Comparison of ENCODE assay signal across 1 cellular context in the genomic region with DNA sequence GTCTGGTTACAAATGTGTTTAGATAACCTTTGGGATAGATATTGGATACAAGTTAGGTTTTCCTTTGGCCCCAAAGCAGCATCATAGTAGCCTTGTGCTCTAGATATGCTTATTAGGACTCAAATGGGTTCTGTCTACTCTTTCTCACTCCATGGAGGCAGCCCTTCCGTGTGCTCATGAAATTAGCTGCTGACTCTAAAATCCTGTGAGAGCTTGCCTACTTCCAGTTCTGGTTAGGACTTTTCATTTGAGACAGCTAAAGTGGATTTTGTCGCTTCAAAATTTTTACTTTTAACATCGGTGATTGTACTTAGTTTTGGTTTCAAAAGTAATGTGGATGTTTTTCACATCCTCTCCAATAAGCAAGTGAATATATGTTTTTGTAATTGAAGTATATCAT.
TF ChIP-seq lines count a peak whose summit lies in the region.

No MANE protein-coding gene starts in this region.

TF ChIP-seq in HCT116, 20 proteins besides CTCF, POLR2A, EP300 and RAD21 (continued from another document):
- TF ChIP-seq, protein P1, sequence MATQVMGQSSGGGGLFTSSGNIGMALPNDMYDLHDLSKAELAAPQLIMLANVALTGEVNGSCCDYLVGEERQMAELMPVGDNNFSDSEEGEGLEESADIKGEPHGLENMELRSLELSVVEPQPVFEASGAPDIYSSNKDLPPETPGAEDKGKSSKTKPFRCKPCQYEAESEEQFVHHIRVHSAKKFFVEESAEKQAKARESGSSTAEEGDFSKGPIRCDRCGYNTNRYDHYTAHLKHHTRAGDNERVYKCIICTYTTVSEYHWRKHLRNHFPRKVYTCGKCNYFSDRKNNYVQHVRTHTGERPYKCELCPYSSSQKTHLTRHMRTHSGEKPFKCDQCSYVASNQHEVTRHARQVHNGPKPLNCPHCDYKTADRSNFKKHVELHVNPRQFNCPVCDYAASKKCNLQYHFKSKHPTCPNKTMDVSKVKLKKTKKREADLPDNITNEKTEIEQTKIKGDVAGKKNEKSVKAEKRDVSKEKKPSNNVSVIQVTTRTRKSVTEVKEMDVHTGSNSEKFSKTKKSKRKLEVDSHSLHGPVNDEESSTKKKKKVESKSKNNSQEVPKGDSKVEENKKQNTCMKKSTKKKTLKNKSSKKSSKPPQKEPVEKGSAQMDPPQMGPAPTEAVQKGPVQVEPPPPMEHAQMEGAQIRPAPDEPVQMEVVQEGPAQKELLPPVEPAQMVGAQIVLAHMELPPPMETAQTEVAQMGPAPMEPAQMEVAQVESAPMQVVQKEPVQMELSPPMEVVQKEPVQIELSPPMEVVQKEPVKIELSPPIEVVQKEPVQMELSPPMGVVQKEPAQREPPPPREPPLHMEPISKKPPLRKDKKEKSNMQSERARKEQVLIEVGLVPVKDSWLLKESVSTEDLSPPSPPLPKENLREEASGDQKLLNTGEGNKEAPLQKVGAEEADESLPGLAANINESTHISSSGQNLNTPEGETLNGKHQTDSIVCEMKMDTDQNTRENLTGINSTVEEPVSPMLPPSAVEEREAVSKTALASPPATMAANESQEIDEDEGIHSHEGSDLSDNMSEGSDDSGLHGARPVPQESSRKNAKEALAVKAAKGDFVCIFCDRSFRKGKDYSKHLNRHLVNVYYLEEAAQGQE (IDR thresholded peaks at IDR 0.05; ENCODE audit: low read depth), result no peak
- TF ChIP-seq, protein P2, sequence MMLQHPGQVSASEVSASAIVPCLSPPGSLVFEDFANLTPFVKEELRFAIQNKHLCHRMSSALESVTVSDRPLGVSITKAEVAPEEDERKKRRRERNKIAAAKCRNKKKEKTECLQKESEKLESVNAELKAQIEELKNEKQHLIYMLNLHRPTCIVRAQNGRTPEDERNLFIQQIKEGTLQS (IDR thresholded peaks at IDR 0.05), result no peak
- TF ChIP-seq ZFX (IDR thresholded peaks at IDR 0.05), result no peak
- TF ChIP-seq ELF1 (IDR thresholded peaks at IDR 0.05; ENCODE audit: borderline replicate concordance, low read depth), result no peak
- no peak for TF ChIP-seq MAX (IDR thresholded peaks at IDR 0.05)
